Comparison of ENCODE assay signal across 24 cellular contexts in the genomic region with DNA sequence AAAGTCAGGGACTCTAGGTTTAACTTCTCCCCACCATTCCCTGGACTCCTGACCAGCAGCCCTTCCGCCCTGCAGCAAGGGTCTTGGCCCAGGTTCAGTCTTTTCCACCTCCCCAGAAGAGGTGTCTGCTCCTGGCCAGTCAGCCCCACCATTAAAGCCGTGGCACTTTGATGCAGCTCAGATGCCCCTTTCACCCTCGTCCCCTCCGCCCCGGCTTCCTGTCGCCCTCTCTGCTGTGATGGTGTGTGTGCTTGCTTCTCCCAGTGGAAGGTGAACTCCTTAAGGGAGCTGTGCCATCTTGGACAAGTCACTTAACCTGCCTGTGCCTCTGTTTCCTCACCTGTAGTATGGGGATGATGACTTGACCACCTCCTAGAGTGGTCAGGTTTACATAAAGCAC. TPM values are rescaled to one million over a fixed set of nuclear protein-coding genes. Genes with fewer than 3 reads are reported as not detected.
"Had no signal": no experiment of that assay in that cellular context is flagged by ENCODE, and none has a peak within 500 bp of the region (broad histone marks: within the 10 kb centered on the region; RNA-seq: fewer than 3 reads in every experiment).

No MANE protein-coding gene starts in this region.

- ATAC-seq: HepG2 had no signal

- H3K4me1 ChIP-seq: SJSA1 had no signal

- H3K4me3 ChIP-seq: MG63, SJSA1, SK-N-MC had no signal

- H3K9me3 ChIP-seq: MG63, SJSA1 had no signal

- H3K27me3 ChIP-seq: MG63 had no signal

- H3K36me3 ChIP-seq: MG63, SJSA1 had no signal

- DNase-seq: IMR-90, Karpas-422, KG1, MG63, NCI-H1092, NCI-H1417 treated with DMSO at 0.1 percent for 48 hours, NCI-H146, NCI-H1694 treated with DMSO at 0.1 percent for 48 hours, NCI-H1930, NCI-H2081, NCI-H2107, NCI-H2227 treated with DMSO at 0.1 percent for 48 hours, NCI-H446, NCI-H510A, NCI-H524 treated with DMSO at 0.1 percent for 48 hours, NCI-H69, NCI-H774, Right ventricle myocardium superior, RPMI8226, SIG-M5 had no signal

- H3K27ac ChIP-seq: SJSA1, SK-N-MC had no signal

RNA-seq across cellular contexts. Expression of a gene that starts 56.3 kb away (rescaled TPM):
- total RNA-seq: HT1080, IMR-90, SJSA1 had no signal
- polyA plus RNA-seq: IMR-90 had no signal
